20 cellular contexts compared by ENCODE assay signal in genomic region chr19:51333836-51334460, GRCh38. TPM values are rescaled to one million over a fixed set of nuclear protein-coding genes. Genes with fewer than 3 reads are reported as not detected.
A peak's percentile ranks its signal among the peaks of the same experiment; 100 is the strongest.
DNase-seq lines count a peak whose midpoint lies in the region; ATAC-seq and TF ChIP-seq lines count a peak whose summit lies in the region.
"Had no signal": no experiment of that assay in that cellular context is flagged by ENCODE, and none has a peak within 500 bp of the region (broad histone marks: within the 10 kb centered on the region; RNA-seq: fewer than 3 reads in every experiment).

No MANE protein-coding gene starts in this region.

- H3K4me3 Mint-ChIP-seq in WTC11 = no peak overlapping the region
- H3K4me3 Mint-ChIP-seq: stimulated activated memory B cell treated with anti-CD40 and anti-IgM and Interleukin-4, amounts not matched to agents 10 μg/mL and 1 μg/mL and 100 μg/mL, for 72 hours had no signal

- POLR2A ChIA-PET in WTC11 (lab: Charles Lee) = no interaction called here

- DNase-seq in stimulated activated CD4-positive, alpha-beta T cell treated with anti-CD3 and anti-CD28 coated beads, Interleukin-1b, Interleukin-23, amount 100 ng/mL, for 48 hours = peak; percentile 29
- DNase-seq in stimulated activated CD4-positive, alpha-beta T cell treated with anti-CD3 and anti-CD28 coated beads, Interleukin-2, amount 100 ng/mL, for 48 hours = no peak
- DNase-seq in NAMALWA (ENCODE audit: low spot score) = peak; percentile 96
- DNase-seq in WTC11 (ENCODE audit: low spot score) = no peak
- DNase-seq in testis = peak; percentile 79
- DNase-seq in KBM-7 = no peak
- no peak for DNase-seq in effector memory CD4-positive, alpha-beta T cell
- DNase-seq: activated CD8-positive, alpha-beta memory T cell treated with anti-CD3 and anti-CD28 coated beads for 24 hours; COR-L47; GF-D8; naive thymus-derived CD4-positive, alpha-beta T cell; NCI-H1694; NCI-H524; SW 1271 had no signal

- H3K27me3 Mint-ChIP-seq in WTC11 (ENCODE audit: low read depth) = peaks cover 2% of the 10 kb centered on the region; the same call in 1 of the 2 replicates

- H3K27ac Mint-ChIP-seq in WTC11 = no peak overlapping the region
- H3K27ac Mint-ChIP-seq: naive thymus-derived CD4-positive, alpha-beta T cell; stimulated activated memory B cell treated with anti-CD40 and anti-IgM and Interleukin-4, amounts not matched to agents 10 μg/mL and 1 μg/mL and 100 μg/mL, for 72 hours had no signal

- intact Hi-C loops in testis (cut with DNase I; ENCODE audit: low total_unique reads) = no loop called here

- peaks cover 47% of the 10 kb centered on the region for H3K36me3 Mint-ChIP-seq in WTC11

- H3K36me3 ChIP-seq in testis (ENCODE audit: low read depth, missing control alignments) = no peaks in the 10 kb centered on the region
- H3K36me3 ChIP-seq in effector memory CD4-positive, alpha-beta T cell (ENCODE audit: control insufficient read depth, insufficient read depth, low read length) = no peaks in the 10 kb centered on the region

- no peak overlapping the region for H3K27ac ChIP-seq in testis
- H3K27ac ChIP-seq in effector memory CD4-positive, alpha-beta T cell (ENCODE audit: insufficient read depth, low read length, poor library complexity, severe bottlenecking) = no peak overlapping the region
- H3K27ac ChIP-seq: HL-60, tibial nerve had no signal

- peaks cover 25% of the 10 kb centered on the region for H3K9me3 Mint-ChIP-seq in WTC11

- H3K4me1 ChIP-seq in testis = no peaks in the 10 kb centered on the region
- H3K4me1 ChIP-seq in effector memory CD4-positive, alpha-beta T cell (ENCODE audit: control insufficient read depth, insufficient read depth, low read length, poor library complexity, severe bottlenecking) = peaks cover 6% of the 10 kb centered on the region

- WGBS in testis, 2 donors = 55 to 72% methylated on average over 7 to 13 of the region's 13 CpGs

- ATAC-seq in WTC11 (peak; percentile 40), HG02623 (IDR thresholded peaks at IDR 0.05; ENCODE audit: unreplicated experiment) (no peak)
- ATAC-seq: naive thymus-derived CD4-positive, alpha-beta T cell; stimulated activated memory B cell treated with anti-CD40 and anti-IgM and Interleukin-4, amounts not matched to agents 10 μg/mL and 1 μg/mL and 100 μg/mL, for 72 hours had no signal

- no peak for TF ChIP-seq POLR2A in testis (IDR thresholded peaks at IDR 0.05)

- TF ChIP-seq CTCF in WTC11 (IDR thresholded peaks at IDR 0.05) = no peak
- no peak for TF ChIP-seq CTCF in testis (IDR thresholded peaks at IDR 0.05)

- H3K4me1 Mint-ChIP-seq in WTC11 = peaks cover 8% of the 10 kb centered on the region

- H3K4me3 ChIP-seq in testis = peak overlapping the region in 1 of 2 donors; percentile 1
- H3K4me3 ChIP-seq in effector memory CD4-positive, alpha-beta T cell (ENCODE audit: insufficient read depth, low read depth, low read length, poor library complexity, severe bottlenecking) = no peak overlapping the region
- H3K4me3 ChIP-seq: smooth muscle cell, tibial nerve had no signal

- CTCF ChIA-PET in WTC11 (lab: Charles Lee) = interaction anchor here (1.0 kb wide), 1 partner anchor 88 kb away, joined by 3 read pairs; no protein-coding TSS in a partner anchor

- no peaks in the 10 kb centered on the region for H3K9me3 ChIP-seq in testis
- H3K9me3 ChIP-seq in effector memory CD4-positive, alpha-beta T cell (ENCODE audit: control insufficient read depth, low read length) = no peaks in the 10 kb centered on the region
- H3K9me3 ChIP-seq: tibial nerve had no signal

- in situ Hi-C loops in KBM-7 (cut with MboI; ENCODE audit: low pct_unique_long_range_greater_than_20kb, low sequenced_read_pairs) = no loop called here

- H3K27me3 ChIP-seq in testis = no peaks in the 10 kb centered on the region
- no peaks in the 10 kb centered on the region for H3K27me3 ChIP-seq in effector memory CD4-positive, alpha-beta T cell (replicated peaks; ENCODE audit: control insufficient read depth, insufficient read depth, low read length, poor library complexity, severe bottlenecking)

TF ChIP-seq in WTC11, 78 proteins besides CTCF, POLR2A, EP300 and RAD21:
- TF ChIP-seq NFYB (CRISPR knock-in tag; conservative IDR thresholded peaks at IDR 0.05; ENCODE audit: low read depth) (peak; percentile 66), IRF2 (CRISPR knock-in tag; IDR thresholded peaks at IDR 0.05; ENCODE audit: borderline replicate concordance, low read depth) (no peak)

RNA-seq across cellular contexts. Expression of gene VSIG10L, which starts 8.0 kb away (rescaled TPM):
- total RNA-seq in WTC11 (2021) (11.6 to 14.1 TPM (median 14.1 TPM) in 3 replicates), testis (10 to 100 TPM; 10.5 to 12.0 TPM)
- polyA plus RNA-seq in testis (ENCODE audit: insufficient read depth, low read depth, low replicate concordance) = 5.8 TPM
- polyA plus RNA-seq: naive thymus-derived CD4-positive, alpha-beta T cell had no signal

RNA-seq across cellular contexts. Expression of gene IGLON5, which starts 22.5 kb away (rescaled TPM):
- total RNA-seq in WTC11 (2021) = 41.2 to 64.1 TPM (median 60.2 TPM) in 3 replicates
- 10 to 100 TPM; 13.3 to 16.0 TPM for total RNA-seq in testis
- polyA plus RNA-seq in testis (ENCODE audit: insufficient read depth, low read depth, low replicate concordance) = 13.9 TPM
- total RNA-seq: lung microvascular endothelial cell; naive thymus-derived CD4-positive, alpha-beta T cell had no signal
- polyA plus RNA-seq: naive thymus-derived CD4-positive, alpha-beta T cell had no signal

RNA-seq across cellular contexts. Expression of gene ETFB, which starts 32.2 kb away (rescaled TPM):
- total RNA-seq in WTC11 (2021) (60.6 to 63.8 TPM (median 62.1 TPM) in 3 replicates), testis (100 to 1,000 TPM; 110 to 146 TPM)
- 109 TPM for polyA plus RNA-seq in testis (ENCODE audit: insufficient read depth, low read depth, low replicate concordance)

RNA-seq across cellular contexts. Expression of gene CLDND2, which starts 34.9 kb away (rescaled TPM):
- total RNA-seq in WTC11 (2021) (1.7 to 2.1 TPM (median 1.9 TPM) in 3 replicates), testis (10 to 100 TPM; 10.0 to 26.4 TPM)
- 41.2 TPM for polyA plus RNA-seq in testis (ENCODE audit: insufficient read depth, low read depth, low replicate concordance)
- total RNA-seq: lung microvascular endothelial cell, smooth muscle cell, tibial nerve had no signal
- polyA plus RNA-seq: naive thymus-derived CD4-positive, alpha-beta T cell had no signal

RNA-seq across cellular contexts. Expression of gene NKG7, which starts 38.5 kb away (rescaled TPM):
- total RNA-seq in WTC11 (2021) = 0.53 to 0.63 TPM in 2 of 3 replicates, not detected in the other
- total RNA-seq in testis = under 1 TPM in 1 of 2 donors, not detected in 1; 0.63 TPM
- polyA plus RNA-seq in testis (ENCODE audit: insufficient read depth, low read depth, low replicate concordance) = 8.7 TPM
- total RNA-seq: lung microvascular endothelial cell, smooth muscle cell had no signal
- polyA plus RNA-seq: smooth muscle cell had no signal

Comparison
In these comparisons a context has a peak if more than half of its experiments do, and no peak if none do; other contexts are left out.
1. DNase-seq: peak in stimulated activated CD4-positive, alpha-beta T cell treated with anti-CD3 and anti-CD28 coated beads, Interleukin-1b, Interleukin-23, amount 100 ng/mL, for 48 hours (single experiment), NAMALWA (single experiment) and testis (single experiment); none in stimulated activated CD4-positive, alpha-beta T cell treated with anti-CD3 and anti-CD28 coated beads, Interleukin-2, amount 100 ng/mL, for 48 hours (0 of 2), WTC11 (single experiment), KBM-7 (single experiment) and effector memory CD4-positive, alpha-beta T cell (0 of 3).